Comparison of ENCODE assay signal across 8 cellular contexts in the genomic region with DNA sequence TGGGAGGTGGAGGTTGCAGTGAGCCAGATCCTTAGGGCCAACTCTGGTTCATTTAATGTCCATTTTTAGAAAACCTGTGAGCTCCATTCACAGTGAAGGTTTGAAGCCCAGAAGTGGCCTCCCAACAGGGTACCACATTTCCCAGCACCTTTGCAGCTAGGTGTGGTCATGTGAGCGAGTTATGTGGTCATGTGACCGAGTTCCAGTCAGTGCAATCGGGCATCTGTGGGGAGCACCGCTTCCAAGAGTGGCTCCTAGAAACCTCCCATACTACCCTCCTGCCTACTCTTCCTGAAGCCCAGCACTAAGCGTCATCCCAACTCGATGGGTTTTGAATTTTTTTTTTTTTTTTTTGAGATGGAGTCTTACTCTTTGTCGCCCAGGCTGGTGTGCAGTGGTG. TPM values are rescaled to one million over a fixed set of nuclear protein-coding genes. Genes with fewer than 3 reads are reported as not detected.
DNase-seq lines count a peak whose midpoint lies in the region; ATAC-seq, FAIRE-seq and TF ChIP-seq lines count a peak whose summit lies in the region.

No MANE protein-coding gene starts in this region.

- no peak overlapping the region for H3K4me3 Mint-ChIP-seq in chondrocyte (ENCODE audit: unreplicated experiment)
- no peak overlapping the region for H3K4me3 Mint-ChIP-seq in activated T-cell treated with anti-CD3 and anti-CD28 coated beads, Interleukin-2, amount 50 U/mL, for 4 hours

- peak; percentile 68 for DNase-seq in DMS153 (lab: John Stamatoyannopoulos, UW)
- peak; percentile 5 for DNase-seq in NCI-H2029 treated with DMSO at 0.1 percent for 48 hours (lab: John Stamatoyannopoulos, UW)
- DNase-seq in chondrocyte (ENCODE audit: low spot score), result no peak
- DNase-seq in pancreas, result no peak
- DNase-seq in sciatic nerve (ENCODE audit: low spot score), result no peak
- no peak for DNase-seq in HK-2 (ENCODE audit: unreplicated experiment)
- DNase-seq in activated T-cell treated with anti-CD3 and anti-CD28 coated beads, Interleukin-2, amount 50 U/mL, for 4 hours, result no peak

- H3K4me1 Mint-ChIP-seq in chondrocyte (ENCODE audit: low read depth), result peaks cover 15% of the 10 kb centered on the region
- peaks cover 10% of the 10 kb centered on the region for H3K4me1 Mint-ChIP-seq in activated T-cell treated with anti-CD3 and anti-CD28 coated beads, Interleukin-2, amount 50 U/mL, for 4 hours (ENCODE audit: low read depth)

- ATAC-seq in pancreas (no peak), sciatic nerve (no peak), HG03520 (IDR thresholded peaks at IDR 0.05; ENCODE audit: unreplicated experiment) (no peak)
- ATAC-seq in activated T-cell treated with anti-CD3 and anti-CD28 coated beads, Interleukin-2, amount 50 U/mL, for 4 hours, result no peak

- H3K36me3 Mint-ChIP-seq in chondrocyte (ENCODE audit: low read depth), result peaks cover 1% of the 10 kb centered on the region
- H3K36me3 Mint-ChIP-seq in activated T-cell treated with anti-CD3 and anti-CD28 coated beads, Interleukin-2, amount 50 U/mL, for 4 hours (ENCODE audit: insufficient read depth), result peaks cover 3% of the 10 kb centered on the region

- H3K9me3 ChIP-seq in pancreas, result no peaks in the 10 kb centered on the region

- no peaks in the 10 kb centered on the region for H3K36me3 ChIP-seq in pancreas

- no peaks in the 10 kb centered on the region for H3K27me3 ChIP-seq in pancreas

- H3K27me3 Mint-ChIP-seq in chondrocyte (ENCODE audit: low read depth), result no peaks in the 10 kb centered on the region
- no peaks in the 10 kb centered on the region for H3K27me3 Mint-ChIP-seq in activated T-cell treated with anti-CD3 and anti-CD28 coated beads, Interleukin-2, amount 50 U/mL, for 4 hours (ENCODE audit: low read depth)

- FAIRE-seq in pancreas (lab: Jason Lieb, UNC), result no peak

- intact Hi-C loops in pancreas (cut with DNase I), result no loop called here
- intact Hi-C loops in sciatic nerve (cut with DNase I), result no loop called here

- peaks cover 0 to 17% (median 5%) of the 10 kb centered on the region in 3 donors for H3K4me1 ChIP-seq in pancreas

- 51 to 58% methylated on average over 7 of the region's 7 CpGs for WGBS in pancreas, 2 donors

- H3K27ac Mint-ChIP-seq in chondrocyte (ENCODE audit: unreplicated experiment), result peak overlapping the region; percentile 91

- H3K4me3 ChIP-seq in pancreas, result no peak overlapping the region

- TF ChIP-seq CTCF in chondrocyte (IDR thresholded peaks at IDR 0.05) (no peak), pancreas (IDR thresholded peaks at IDR 0.05) (no peak)

- H3K27ac ChIP-seq in pancreas, result peak overlapping the region; percentile 87 to 94 (median 92)

- no peaks in the 10 kb centered on the region for H3K9me3 Mint-ChIP-seq in chondrocyte (ENCODE audit: low read depth)
- H3K9me3 Mint-ChIP-seq in activated T-cell treated with anti-CD3 and anti-CD28 coated beads, Interleukin-2, amount 50 U/mL, for 4 hours, result no peaks in the 10 kb centered on the region

RNA-seq across cellular contexts. Expression of a gene that starts 0.7 kb away (rescaled TPM):
- total RNA-seq in chondrocyte, result 1.9 to 5.6 TPM (median 4.0 TPM) in 3 replicates
- 10 to 100 TPM in 3 of 6 donors, 1 to 10 TPM in 3; 2.9 to 13.6 (median 9.0) TPM for total RNA-seq in pancreas
- polyA plus RNA-seq in pancreas, result 10 to 100 TPM; 14.9 to 21.7 TPM
- total RNA-seq in sciatic nerve, result 32.7 TPM
- total RNA-seq in activated T-cell treated with anti-CD3 and anti-CD28 coated beads, Interleukin-2, amount 50 U/mL, for 4 hours, result 10 to 100 TPM in 1 of 3 donors, 1 to 10 TPM in 2; 4.1 to 11.6 (median 4.2) TPM

RNA-seq across cellular contexts. Expression of a gene that starts 58.9 kb away (rescaled TPM):
- total RNA-seq in chondrocyte (12.1 to 24.7 TPM (median 17.0 TPM) in 3 replicates), pancreas (10 to 100 TPM; 10.1 to 23.5 (median 17.0) TPM), sciatic nerve (16.9 TPM)
- 10 to 100 TPM; 42.1 to 78.8 TPM for polyA plus RNA-seq in pancreas
- 100 to 1,000 TPM in 2 of 3 donors, 10 to 100 TPM in 1; 77.5 to 103 (median 102) TPM for total RNA-seq in activated T-cell treated with anti-CD3 and anti-CD28 coated beads, Interleukin-2, amount 50 U/mL, for 4 hours

RNA-seq across cellular contexts. Expression of a gene that starts 59.2 kb away (rescaled TPM):
- 5.0 to 5.9 TPM (median 5.6 TPM) in 3 replicates for total RNA-seq in chondrocyte
- total RNA-seq in pancreas, result 1 to 10 TPM; 2.8 to 5.9 (median 4.0) TPM
- polyA plus RNA-seq in pancreas, result 1 to 10 TPM; 3.1 to 4.3 TPM
- total RNA-seq in sciatic nerve, result 10.7 TPM
- 1 to 10 TPM; 6.0 to 6.7 (median 6.5) TPM for total RNA-seq in activated T-cell treated with anti-CD3 and anti-CD28 coated beads, Interleukin-2, amount 50 U/mL, for 4 hours

Comparison
In these comparisons a context has a peak if more than half of its experiments do, and no peak if none do; other contexts are left out.
1. DNase-seq: peak in DMS153 (single experiment) and NCI-H2029 treated with DMSO at 0.1 percent for 48 hours (single experiment); none in chondrocyte (single experiment), pancreas (0 of 6), sciatic nerve (single experiment), HK-2 (single experiment) and activated T-cell treated with anti-CD3 and anti-CD28 coated beads, Interleukin-2, amount 50 U/mL, for 4 hours (single experiment).